15 cellular contexts compared by ENCODE assay signal in genomic region chr10:71945819-71946474, GRCh38. TPM values are rescaled to one million over a fixed set of nuclear protein-coding genes. Genes with fewer than 3 reads are reported as not detected.
DNase-seq lines count a peak whose midpoint lies in the region; ATAC-seq and TF ChIP-seq lines count a peak whose summit lies in the region.
"Had no signal": no experiment of that assay in that cellular context is flagged by ENCODE, and none has a peak within 500 bp of the region (broad histone marks: within the 10 kb centered on the region; RNA-seq: fewer than 3 reads in every experiment).

No MANE protein-coding gene starts in this region.

- no peaks in the 10 kb centered on the region for H3K36me3 Mint-ChIP-seq in Caco-2 (ENCODE audit: insufficient read depth, unreplicated experiment)
- H3K36me3 Mint-ChIP-seq: IgD-negative memory B cell had no signal

- no peak overlapping the region for H2AFZ ChIP-seq in Karpas-422 (ENCODE audit: low read length)

- H3K4me3 ChIP-seq in Caco-2 (ENCODE audit: low read depth, low read length): no peak overlapping the region
- H3K4me3 ChIP-seq in Karpas-422 (ENCODE audit: low read length): no peak overlapping the region
- H3K4me3 ChIP-seq in astrocyte of the spinal cord (ENCODE audit: low read depth, low read length): no peak overlapping the region
- no peak overlapping the region for H3K4me3 ChIP-seq in fibroblast of the aortic adventitia (ENCODE audit: low read depth, low read length)
- no peak overlapping the region for H3K4me3 ChIP-seq in effector memory CD4-positive, alpha-beta T cell (ENCODE audit: insufficient read depth, low read depth, low read length, poor library complexity, severe bottlenecking)
- H3K4me3 ChIP-seq: HAP-1 had no signal

- POLR2A ChIA-PET in Caco-2 (lab: Charles Lee): no interaction called here

- H3K9me3 ChIP-seq in Caco-2: peaks cover 67% of the 10 kb centered on the region
- H3K9me3 ChIP-seq in Karpas-422 (ENCODE audit: low read length): peaks cover 30% of the 10 kb centered on the region
- H3K9me3 ChIP-seq in effector memory CD4-positive, alpha-beta T cell (ENCODE audit: control insufficient read depth, low read length): peaks cover 35% of the 10 kb centered on the region

- TF ChIP-seq CTCF in Caco-2 (IDR thresholded peaks at IDR 0.05; ENCODE audit: insufficient read depth in 1 of 2, low read depth in 1 of 2, low read length in 1 of 2, severe bottlenecking in 1 of 2, unreplicated experiment in 1 of 2) (no peak), astrocyte of the spinal cord (IDR thresholded peaks at IDR 0.05; ENCODE audit: low read depth, low read length) (no peak), fibroblast of the aortic adventitia (IDR thresholded peaks at IDR 0.05; ENCODE audit: insufficient read depth, low read length) (no peak)

- H3K4me1 Mint-ChIP-seq in Caco-2 (ENCODE audit: low read depth, unreplicated experiment): no peaks in the 10 kb centered on the region
- H3K4me1 Mint-ChIP-seq: IgD-negative memory B cell had no signal

- no peak overlapping the region for H3K27ac Mint-ChIP-seq in Caco-2 (ENCODE audit: unreplicated experiment)
- H3K27ac Mint-ChIP-seq: IgD-negative memory B cell had no signal

- H3K9me2 ChIP-seq in Karpas-422 (replicated peaks; ENCODE audit: insufficient read depth, low read length): no peaks in the 10 kb centered on the region

- H3K9me3 Mint-ChIP-seq in Caco-2 (ENCODE audit: unreplicated experiment): peaks cover 17% of the 10 kb centered on the region

- 0 out of 2 replicates have a peak, but pooled peaks cover 9% of the 10 kb centered on the region for H3K4me1 ChIP-seq in Caco-2
- H3K4me1 ChIP-seq in Karpas-422 (ENCODE audit: low read length): no peaks in the 10 kb centered on the region
- no peaks in the 10 kb centered on the region for H3K4me1 ChIP-seq in effector memory CD4-positive, alpha-beta T cell (ENCODE audit: control insufficient read depth, insufficient read depth, low read length, poor library complexity, severe bottlenecking)
- H3K4me1 ChIP-seq: HAP-1 had no signal

- ATAC-seq in GM18873 (IDR thresholded peaks at IDR 0.05; ENCODE audit: low FRiP score, unreplicated experiment): no peak

- peak; percentile 7 to 59 for DNase-seq in Caco-2
- peak; percentile 46 for DNase-seq in Karpas-422
- DNase-seq in astrocyte of the spinal cord (ENCODE audit: low read depth, low spot score): peak; percentile 25
- DNase-seq in fibroblast of the aortic adventitia (ENCODE audit: low read depth): peak; percentile 16
- no peak for DNase-seq in midbrain (lab: John Stamatoyannopoulos, UW)
- no peak for DNase-seq in effector memory CD4-positive, alpha-beta T cell
- no peak for DNase-seq in pons (ENCODE audit: low spot score)
- DNase-seq: CD4-positive, alpha-beta memory T cell; NCI-H1105 treated with DMSO at 0.1 percent for 48 hours; NCI-H1930; NCI-H510A; RPMI8226 had no signal

- no peaks in the 10 kb centered on the region for H3K27me3 Mint-ChIP-seq in Caco-2 (ENCODE audit: insufficient read depth, unreplicated experiment)
- H3K27me3 Mint-ChIP-seq: IgD-negative memory B cell had no signal

- H3K79me2 ChIP-seq in Karpas-422 (ENCODE audit: low read length): no peaks in the 10 kb centered on the region

- H3K4me3 Mint-ChIP-seq in Caco-2 (ENCODE audit: unreplicated experiment): no peak overlapping the region
- H3K4me3 Mint-ChIP-seq: CD4-positive, alpha-beta memory T cell; IgD-negative memory B cell had no signal

- BruUV-seq in Caco-2 (replicated peaks; lab: Mats Ljungman, UMichigan): no TSS peak

- in situ Hi-C loops in astrocyte of the spinal cord (cut with HindIII; ENCODE audit: low sequenced_read_pairs): no loop called here

- H3K27me3 ChIP-seq in Caco-2 (replicated peaks; ENCODE audit: control insufficient read depth, insufficient read depth, low read length) (no peaks in the 10 kb centered on the region), Karpas-422 (ENCODE audit: low read length) (peaks cover 8% of the 10 kb centered on the region; the same call in 1 of the 2 replicates)
- H3K27me3 ChIP-seq in effector memory CD4-positive, alpha-beta T cell (replicated peaks; ENCODE audit: control insufficient read depth, insufficient read depth, low read length, poor library complexity, severe bottlenecking): no peaks in the 10 kb centered on the region

- no peaks in the 10 kb centered on the region for H4K20me1 ChIP-seq in Karpas-422 (ENCODE audit: insufficient read depth, low read depth, low read length)

- no peaks in the 10 kb centered on the region for H3K36me3 ChIP-seq in Caco-2 (ENCODE audit: control insufficient read depth, insufficient read depth, low read length)
- H3K36me3 ChIP-seq in Karpas-422 (ENCODE audit: insufficient read depth, low read length): no peaks in the 10 kb centered on the region
- H3K36me3 ChIP-seq in effector memory CD4-positive, alpha-beta T cell (ENCODE audit: control insufficient read depth, insufficient read depth, low read length): no peaks in the 10 kb centered on the region
- H3K36me3 ChIP-seq: HAP-1 had no signal

- no peak overlapping the region for H3K9ac ChIP-seq in Karpas-422 (ENCODE audit: low read length)

- H3K27ac ChIP-seq in Karpas-422 (ENCODE audit: low read length): no peak overlapping the region
- no peak overlapping the region for H3K27ac ChIP-seq in effector memory CD4-positive, alpha-beta T cell (ENCODE audit: insufficient read depth, low read length, poor library complexity, severe bottlenecking)

- intact Hi-C loops in Caco-2 (cut with micrococcal nuclease; ENCODE audit: unreplicated experiment): no loop called here

- CTCF ChIA-PET in Caco-2 (lab: Charles Lee): no interaction called here

- H3K4me2 ChIP-seq in Karpas-422 (ENCODE audit: low read depth, low read length, poor library complexity, severe bottlenecking): no peak overlapping the region

RNA-seq across cellular contexts. Expression of gene CHST3, which starts 18.2 kb away (rescaled TPM):
- total RNA-seq in Caco-2 (2022) (40.9 and 46.0 TPM in 2 replicates), fibroblast of the aortic adventitia (ENCODE audit: low replicate concordance) (18.6 and 19.3 TPM in 2 replicates)
- not detected in 2 replicates for total RNA-seq in Karpas-422 (2014; rRNA removed; shearing (Covaris generic); ENCODE audit: low replicate concordance)
- total RNA-seq: CD4-positive, alpha-beta memory T cell had no signal

Comparison
In these comparisons a context has a peak if more than half of its experiments do, and no peak if none do; other contexts are left out.
1. DNase-seq: peak in Caco-2 (2 of 2), Karpas-422 (single experiment), astrocyte of the spinal cord (single experiment) and fibroblast of the aortic adventitia (single experiment); none in midbrain (single experiment), effector memory CD4-positive, alpha-beta T cell (0 of 3) and pons (single experiment).
2. RNA of gene CHST3, which starts 18.2 kb away (total RNA-seq): 40.9 to 46.0 TPM in Caco-2 and 18.6 to 19.3 TPM in fibroblast of the aortic adventitia; not detected in Karpas-422; every median in the first group is over 10 times any median in the second.